In genomic region chr5:1002836-1003235, GRCh38 we compare ENCODE assay signal across 1 cellular context.
TF ChIP-seq lines count a peak whose summit lies in the region.

No MANE protein-coding gene starts in this region.

TF ChIP-seq in HCT116, 20 proteins besides CTCF, POLR2A, EP300 and RAD21 (continued from another document):
- TF ChIP-seq, protein P1, sequence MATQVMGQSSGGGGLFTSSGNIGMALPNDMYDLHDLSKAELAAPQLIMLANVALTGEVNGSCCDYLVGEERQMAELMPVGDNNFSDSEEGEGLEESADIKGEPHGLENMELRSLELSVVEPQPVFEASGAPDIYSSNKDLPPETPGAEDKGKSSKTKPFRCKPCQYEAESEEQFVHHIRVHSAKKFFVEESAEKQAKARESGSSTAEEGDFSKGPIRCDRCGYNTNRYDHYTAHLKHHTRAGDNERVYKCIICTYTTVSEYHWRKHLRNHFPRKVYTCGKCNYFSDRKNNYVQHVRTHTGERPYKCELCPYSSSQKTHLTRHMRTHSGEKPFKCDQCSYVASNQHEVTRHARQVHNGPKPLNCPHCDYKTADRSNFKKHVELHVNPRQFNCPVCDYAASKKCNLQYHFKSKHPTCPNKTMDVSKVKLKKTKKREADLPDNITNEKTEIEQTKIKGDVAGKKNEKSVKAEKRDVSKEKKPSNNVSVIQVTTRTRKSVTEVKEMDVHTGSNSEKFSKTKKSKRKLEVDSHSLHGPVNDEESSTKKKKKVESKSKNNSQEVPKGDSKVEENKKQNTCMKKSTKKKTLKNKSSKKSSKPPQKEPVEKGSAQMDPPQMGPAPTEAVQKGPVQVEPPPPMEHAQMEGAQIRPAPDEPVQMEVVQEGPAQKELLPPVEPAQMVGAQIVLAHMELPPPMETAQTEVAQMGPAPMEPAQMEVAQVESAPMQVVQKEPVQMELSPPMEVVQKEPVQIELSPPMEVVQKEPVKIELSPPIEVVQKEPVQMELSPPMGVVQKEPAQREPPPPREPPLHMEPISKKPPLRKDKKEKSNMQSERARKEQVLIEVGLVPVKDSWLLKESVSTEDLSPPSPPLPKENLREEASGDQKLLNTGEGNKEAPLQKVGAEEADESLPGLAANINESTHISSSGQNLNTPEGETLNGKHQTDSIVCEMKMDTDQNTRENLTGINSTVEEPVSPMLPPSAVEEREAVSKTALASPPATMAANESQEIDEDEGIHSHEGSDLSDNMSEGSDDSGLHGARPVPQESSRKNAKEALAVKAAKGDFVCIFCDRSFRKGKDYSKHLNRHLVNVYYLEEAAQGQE (IDR thresholded peaks at IDR 0.05; ENCODE audit: low read depth) = no peak
- TF ChIP-seq EZH2phosphoT487 (IDR thresholded peaks at IDR 0.05; ENCODE audit: borderline replicate concordance) = no peak
- no peak for TF ChIP-seq SRF (IDR thresholded peaks at IDR 0.05; ENCODE audit: low read depth)
- no peak for TF ChIP-seq POLR2AphosphoS5 (IDR thresholded peaks at IDR 0.05; ENCODE audit: low read depth, low read length)
- TF ChIP-seq, protein P2, sequence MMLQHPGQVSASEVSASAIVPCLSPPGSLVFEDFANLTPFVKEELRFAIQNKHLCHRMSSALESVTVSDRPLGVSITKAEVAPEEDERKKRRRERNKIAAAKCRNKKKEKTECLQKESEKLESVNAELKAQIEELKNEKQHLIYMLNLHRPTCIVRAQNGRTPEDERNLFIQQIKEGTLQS (IDR thresholded peaks at IDR 0.05) = no peak
- no peak for TF ChIP-seq EGR1 (IDR thresholded peaks at IDR 0.05; ENCODE audit: low read depth)
- no peak for TF ChIP-seq CBX3 (IDR thresholded peaks at IDR 0.05; ENCODE audit: low read depth)
- TF ChIP-seq SP1 (IDR thresholded peaks at IDR 0.05; ENCODE audit: low read depth) = no peak
- TF ChIP-seq, protein P3, sequence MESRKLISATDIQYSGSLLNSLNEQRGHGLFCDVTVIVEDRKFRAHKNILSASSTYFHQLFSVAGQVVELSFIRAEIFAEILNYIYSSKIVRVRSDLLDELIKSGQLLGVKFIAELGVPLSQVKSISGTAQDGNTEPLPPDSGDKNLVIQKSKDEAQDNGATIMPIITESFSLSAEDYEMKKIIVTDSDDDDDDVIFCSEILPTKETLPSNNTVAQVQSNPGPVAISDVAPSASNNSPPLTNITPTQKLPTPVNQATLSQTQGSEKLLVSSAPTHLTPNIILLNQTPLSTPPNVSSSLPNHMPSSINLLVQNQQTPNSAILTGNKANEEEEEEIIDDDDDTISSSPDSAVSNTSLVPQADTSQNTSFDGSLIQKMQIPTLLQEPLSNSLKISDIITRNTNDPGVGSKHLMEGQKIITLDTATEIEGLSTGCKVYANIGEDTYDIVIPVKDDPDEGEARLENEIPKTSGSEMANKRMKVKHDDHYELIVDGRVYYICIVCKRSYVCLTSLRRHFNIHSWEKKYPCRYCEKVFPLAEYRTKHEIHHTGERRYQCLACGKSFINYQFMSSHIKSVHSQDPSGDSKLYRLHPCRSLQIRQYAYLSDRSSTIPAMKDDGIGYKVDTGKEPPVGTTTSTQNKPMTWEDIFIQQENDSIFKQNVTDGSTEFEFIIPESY (IDR thresholded peaks at IDR 0.05; ENCODE audit: extremely low read depth, insufficient replicate concordance, low read length) = no peak
- no peak for TF ChIP-seq YY1 (IDR thresholded peaks at IDR 0.05; ENCODE audit: extremely low read depth, insufficient replicate concordance, low read depth, low read length)
- TF ChIP-seq SIN3A (IDR thresholded peaks at IDR 0.05; ENCODE audit: low read depth) = no peak
